1 cellular context compared by ENCODE assay signal in genomic region chr10:104935656-104936055, GRCh38.
TF ChIP-seq lines count a peak whose summit lies in the region.

No MANE protein-coding gene starts in this region.

TF ChIP-seq in GM23338, 12 proteins besides CTCF, POLR2A, EP300 and RAD21 (continued from another document):
- TF ChIP-seq, protein P1, sequence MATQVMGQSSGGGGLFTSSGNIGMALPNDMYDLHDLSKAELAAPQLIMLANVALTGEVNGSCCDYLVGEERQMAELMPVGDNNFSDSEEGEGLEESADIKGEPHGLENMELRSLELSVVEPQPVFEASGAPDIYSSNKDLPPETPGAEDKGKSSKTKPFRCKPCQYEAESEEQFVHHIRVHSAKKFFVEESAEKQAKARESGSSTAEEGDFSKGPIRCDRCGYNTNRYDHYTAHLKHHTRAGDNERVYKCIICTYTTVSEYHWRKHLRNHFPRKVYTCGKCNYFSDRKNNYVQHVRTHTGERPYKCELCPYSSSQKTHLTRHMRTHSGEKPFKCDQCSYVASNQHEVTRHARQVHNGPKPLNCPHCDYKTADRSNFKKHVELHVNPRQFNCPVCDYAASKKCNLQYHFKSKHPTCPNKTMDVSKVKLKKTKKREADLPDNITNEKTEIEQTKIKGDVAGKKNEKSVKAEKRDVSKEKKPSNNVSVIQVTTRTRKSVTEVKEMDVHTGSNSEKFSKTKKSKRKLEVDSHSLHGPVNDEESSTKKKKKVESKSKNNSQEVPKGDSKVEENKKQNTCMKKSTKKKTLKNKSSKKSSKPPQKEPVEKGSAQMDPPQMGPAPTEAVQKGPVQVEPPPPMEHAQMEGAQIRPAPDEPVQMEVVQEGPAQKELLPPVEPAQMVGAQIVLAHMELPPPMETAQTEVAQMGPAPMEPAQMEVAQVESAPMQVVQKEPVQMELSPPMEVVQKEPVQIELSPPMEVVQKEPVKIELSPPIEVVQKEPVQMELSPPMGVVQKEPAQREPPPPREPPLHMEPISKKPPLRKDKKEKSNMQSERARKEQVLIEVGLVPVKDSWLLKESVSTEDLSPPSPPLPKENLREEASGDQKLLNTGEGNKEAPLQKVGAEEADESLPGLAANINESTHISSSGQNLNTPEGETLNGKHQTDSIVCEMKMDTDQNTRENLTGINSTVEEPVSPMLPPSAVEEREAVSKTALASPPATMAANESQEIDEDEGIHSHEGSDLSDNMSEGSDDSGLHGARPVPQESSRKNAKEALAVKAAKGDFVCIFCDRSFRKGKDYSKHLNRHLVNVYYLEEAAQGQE (IDR thresholded peaks at IDR 0.05; ENCODE audit: unreplicated experiment), result no peak
